In the genomic region with DNA sequence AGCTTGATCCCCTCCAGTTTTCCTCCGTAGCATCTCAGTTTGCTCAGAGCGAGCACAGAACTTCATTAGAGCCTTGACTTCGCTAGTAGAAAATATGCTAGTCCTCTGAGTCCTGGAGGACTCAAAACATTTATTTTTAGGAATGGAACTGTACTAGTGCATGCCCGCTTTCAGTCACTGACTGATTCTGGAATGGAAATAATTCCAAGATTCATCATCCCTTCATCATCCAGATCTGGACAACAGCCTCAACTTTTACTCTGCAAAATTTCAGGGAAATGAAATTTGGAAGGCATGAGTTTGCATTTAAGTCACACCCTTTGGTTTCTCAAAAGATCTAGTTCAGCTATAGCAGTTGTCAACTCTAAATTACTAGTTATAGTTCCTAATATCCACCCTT, we compare ENCODE assay signal across 22 cellular contexts.
DNase-seq lines count a peak whose midpoint lies in the region; FAIRE-seq and TF ChIP-seq lines count a peak whose summit lies in the region.
"Had no signal": no experiment of that assay in that cellular context is flagged by ENCODE, and none has a peak within 500 bp of the region (broad histone marks: within the 10 kb centered on the region; RNA-seq: fewer than 3 reads in every experiment).

No MANE protein-coding gene starts in this region.

- no peak overlapping the region for H3K4me3 Mint-ChIP-seq in osteocyte (ENCODE audit: unreplicated experiment)
- H3K4me3 Mint-ChIP-seq: activated CD8-positive, alpha-beta memory T cell treated with anti-CD3 and anti-CD28 coated beads, Interleukin-2, amount 10 ng/mL, durations not matched to agents 7 days and 5 days; memory B cell; natural killer cell treated with Interleukin-12 subunit alpha and Interleukin-12 subunit beta and Interleukin-15 and Interleukin-18, amount 100 ng/mL, for 72 hours; stimulated activated naive CD8-positive, alpha-beta T cell treated with anti-CD3 and anti-CD28 coated beads, Interleukin-15, amount 100 ng/mL, for 72 hours had no signal

- H3K9me3 ChIP-seq in suprapubic skin: no peaks in the 10 kb centered on the region

- TF ChIP-seq POLR2A in H54 (IDR thresholded peaks at IDR 0.05; ENCODE audit: low read depth, low read length) (no peak), suprapubic skin (IDR thresholded peaks at IDR 0.05) (no peak)

- H3K27me3 ChIP-seq in suprapubic skin: no peaks in the 10 kb centered on the region

- H3K4me1 ChIP-seq in suprapubic skin: peaks cover 18% of the 10 kb centered on the region

- peak; percentile 52 for FAIRE-seq in H54 (lab: Jason Lieb, UNC)
- FAIRE-seq: GM12891, K562 had no signal

- TF ChIP-seq CTCF in suprapubic skin (IDR thresholded peaks at IDR 0.05) (no peak), osteocyte (IDR thresholded peaks at IDR 0.05) (no peak)

- peak; percentile 79 for DNase-seq in A172 (ENCODE audit: low spot score)
- DNase-seq in H54 (ENCODE audit: insufficient read length, low spot score): no peak
- DNase-seq in astrocyte of the hippocampus (ENCODE audit: low read depth, low spot score): peak; percentile 59
- peak; percentile 27 for DNase-seq in hepatic stellate cell (ENCODE audit: low spot score)
- no peak for DNase-seq in DMS 273 (lab: John Stamatoyannopoulos, UW; ENCODE audit: unreplicated experiment)
- no peak for DNase-seq in stimulated activated CD4-positive, alpha-beta T cell treated with anti-CD3 and anti-CD28 coated beads, Interleukin-2, amount 100 ng/mL, for 24 hours
- no peak for DNase-seq in suprapubic skin (ENCODE audit: low spot score in 2 of 2)
- DNase-seq in osteocyte (ENCODE audit: extremely low spot score, unreplicated experiment): no peak
- DNase-seq: activated CD8-positive, alpha-beta memory T cell treated with anti-CD3 and anti-CD28 coated beads, Interleukin-2, amount 10 ng/mL, durations not matched to agents 7 days and 5 days; activated effector memory CD4-positive, alpha-beta T cell treated with anti-CD3 and anti-CD28 coated beads, Interleukin-2, amount 50 U/mL, for 16 hours; amygdala; GDM1; glutamatergic neuron; NCI-H2081 treated with DMSO at 0.1 percent for 48 hours; NCI-H524; SIG-M5; stimulated activated naive CD8-positive, alpha-beta T cell treated with anti-CD3 and anti-CD28 coated beads, Interleukin-15, amount 100 ng/mL, for 72 hours; T1000 had no signal

- H3K27ac ChIP-seq in suprapubic skin: no peak overlapping the region

- no peaks in the 10 kb centered on the region for H3K9me3 Mint-ChIP-seq in osteocyte (ENCODE audit: unreplicated experiment)
- H3K9me3 Mint-ChIP-seq: natural killer cell treated with Interleukin-12 subunit alpha and Interleukin-12 subunit beta and Interleukin-15 and Interleukin-18, amount 100 ng/mL, for 72 hours; stimulated activated naive CD8-positive, alpha-beta T cell treated with anti-CD3 and anti-CD28 coated beads, Interleukin-15, amount 100 ng/mL, for 72 hours had no signal

- no peaks in the 10 kb centered on the region for H3K27me3 Mint-ChIP-seq in osteocyte (ENCODE audit: unreplicated experiment)
- H3K27me3 Mint-ChIP-seq: activated CD8-positive, alpha-beta memory T cell treated with anti-CD3 and anti-CD28 coated beads, Interleukin-2, amount 10 ng/mL, durations not matched to agents 7 days and 5 days; memory B cell; natural killer cell treated with Interleukin-12 subunit alpha and Interleukin-12 subunit beta and Interleukin-15 and Interleukin-18, amount 100 ng/mL, for 72 hours; stimulated activated naive CD8-positive, alpha-beta T cell treated with anti-CD3 and anti-CD28 coated beads, Interleukin-15, amount 100 ng/mL, for 72 hours had no signal

- H3K36me3 Mint-ChIP-seq in osteocyte (ENCODE audit: unreplicated experiment): no peaks in the 10 kb centered on the region
- H3K36me3 Mint-ChIP-seq: activated CD8-positive, alpha-beta memory T cell treated with anti-CD3 and anti-CD28 coated beads, Interleukin-2, amount 10 ng/mL, durations not matched to agents 7 days and 5 days; memory B cell had no signal

- WGBS in suprapubic skin: 69% methylated on average over 4 of the region's 4 CpGs

- H3K27ac Mint-ChIP-seq in osteocyte (ENCODE audit: unreplicated experiment): no peak overlapping the region
- H3K27ac Mint-ChIP-seq: activated CD8-positive, alpha-beta memory T cell treated with anti-CD3 and anti-CD28 coated beads, Interleukin-2, amount 10 ng/mL, durations not matched to agents 7 days and 5 days; memory B cell; natural killer cell treated with Interleukin-12 subunit alpha and Interleukin-12 subunit beta and Interleukin-15 and Interleukin-18, amount 100 ng/mL, for 72 hours had no signal

- H3K4me3 ChIP-seq in suprapubic skin: no peak overlapping the region
- H3K4me3 ChIP-seq: K562 had no signal

- peaks cover 41% of the 10 kb centered on the region for H3K4me1 Mint-ChIP-seq in osteocyte (ENCODE audit: unreplicated experiment)
- H3K4me1 Mint-ChIP-seq: activated CD8-positive, alpha-beta memory T cell treated with anti-CD3 and anti-CD28 coated beads, Interleukin-2, amount 10 ng/mL, durations not matched to agents 7 days and 5 days; memory B cell had no signal

- no peaks in the 10 kb centered on the region for H3K36me3 ChIP-seq in suprapubic skin

- TF ChIP-seq EP300 in suprapubic skin (IDR thresholded peaks at IDR 0.05): no peak

Comparison
In these comparisons a context has a peak if more than half of its experiments do, and no peak if none do; other contexts are left out.
1. DNase-seq: peak in A172 (single experiment), astrocyte of the hippocampus (single experiment) and hepatic stellate cell (single experiment); none in H54 (single experiment), DMS 273 (single experiment), stimulated activated CD4-positive, alpha-beta T cell treated with anti-CD3 and anti-CD28 coated beads, Interleukin-2, amount 100 ng/mL, for 24 hours (0 of 2), suprapubic skin (0 of 2) and osteocyte (single experiment).